Comparison of ENCODE assay signal across 11 cellular contexts in genomic region chr12:68119250-68119649, GRCh38. TPM values are rescaled to one million over a fixed set of nuclear protein-coding genes. Genes with fewer than 3 reads are reported as not detected.
A peak's percentile ranks its signal among the peaks of the same experiment; 100 is the strongest.
DNase-seq lines count a peak whose midpoint lies in the region; ATAC-seq and TF ChIP-seq lines count a peak whose summit lies in the region.
"Had no signal": no experiment of that assay in that cellular context is flagged by ENCODE, and none has a peak within 500 bp of the region (broad histone marks: within the 10 kb centered on the region; RNA-seq: fewer than 3 reads in every experiment).

No MANE protein-coding gene starts in this region.

- no peaks in the 10 kb centered on the region for H3K36me3 ChIP-seq in upper lobe of right lung
- H3K36me3 ChIP-seq: upper lobe of left lung had no signal

- H3K36me3 Mint-ChIP-seq in activated T-helper 1 cell treated with anti-CD3 and anti-CD28 coated beads, Interleukin-12 subunit alpha, Interleukin-12 subunit beta, Interleukin-2, Interleukin-4 antibody, amounts not matched to agents 30 ng/mL and 10 ng/mL and 1 ng/mL, durations not matched to agents 14 hours and 24 hours and 36 hours (ENCODE audit: low read depth), result peaks cover 28% of the 10 kb centered on the region

- POLR2A ChIA-PET in RWPE1 (lab: Yijun Ruan, JAX; ENCODE audit: low non-redundant PET), result no interaction called here

- DNase-seq in activated T-helper 1 cell treated with anti-CD3 and anti-CD28 coated beads, Interleukin-12 subunit alpha, Interleukin-12 subunit beta, Interleukin-2, Interleukin-4 antibody, amounts not matched to agents 30 ng/mL and 10 ng/mL and 1 ng/mL, durations not matched to agents 14 hours and 24 hours and 36 hours (ENCODE audit: low spot score), result no peak
- no peak for DNase-seq in upper lobe of right lung
- DNase-seq in NCI-H774 (lab: John Stamatoyannopoulos, UW), result no peak
- DNase-seq in NCI-H2227 treated with DMSO at 0.1 percent for 48 hours (lab: John Stamatoyannopoulos, UW), result no peak
- DNase-seq in RWPE1 (ENCODE audit: low spot score), result no peak
- DNase-seq: mesenchymal stem cell, NCI-H187 treated with DMSO at 0.1 percent for 48 hours, upper lobe of left lung had no signal

- no peaks in the 10 kb centered on the region for H3K27me3 ChIP-seq in upper lobe of right lung
- H3K27me3 ChIP-seq: upper lobe of left lung had no signal

- no peaks in the 10 kb centered on the region for H3K27me3 Mint-ChIP-seq in activated T-helper 1 cell treated with anti-CD3 and anti-CD28 coated beads, Interleukin-12 subunit alpha, Interleukin-12 subunit beta, Interleukin-2, Interleukin-4 antibody, amounts not matched to agents 30 ng/mL and 10 ng/mL and 1 ng/mL, durations not matched to agents 14 hours and 24 hours and 36 hours (ENCODE audit: insufficient read depth)

- H3K9me3 Mint-ChIP-seq in activated T-helper 1 cell treated with anti-CD3 and anti-CD28 coated beads, Interleukin-12 subunit alpha, Interleukin-12 subunit beta, Interleukin-2, Interleukin-4 antibody, amounts not matched to agents 30 ng/mL and 10 ng/mL and 1 ng/mL, durations not matched to agents 14 hours and 24 hours and 36 hours, result peaks cover 7% of the 10 kb centered on the region

- CTCF ChIA-PET in RWPE1 (lab: Yijun Ruan, JAX), result interaction anchor here (0.6 kb wide), 1 partner anchor 33 kb away, joined by 4 read pairs; no protein-coding TSS in a partner anchor

- H3K4me3 ChIP-seq in upper lobe of right lung, result no peak overlapping the region
- H3K4me3 ChIP-seq: upper lobe of left lung had no signal

- H3K27ac Mint-ChIP-seq in activated T-helper 1 cell treated with anti-CD3 and anti-CD28 coated beads, Interleukin-12 subunit alpha, Interleukin-12 subunit beta, Interleukin-2, Interleukin-4 antibody, amounts not matched to agents 30 ng/mL and 10 ng/mL and 1 ng/mL, durations not matched to agents 14 hours and 24 hours and 36 hours, result no peak overlapping the region

- no peaks in the 10 kb centered on the region for H3K9me3 ChIP-seq in upper lobe of right lung
- H3K9me3 ChIP-seq: upper lobe of left lung had no signal

- H3K4me1 ChIP-seq in upper lobe of right lung, result no peaks in the 10 kb centered on the region
- H3K4me1 ChIP-seq: upper lobe of left lung had no signal

- ATAC-seq in GM18511 (IDR thresholded peaks at IDR 0.05; ENCODE audit: unreplicated experiment) (peak; percentile 69), GM19395 (IDR thresholded peaks at IDR 0.05; ENCODE audit: unreplicated experiment) (peak; percentile 72), HG03025 (IDR thresholded peaks at IDR 0.05; ENCODE audit: low FRiP score, unreplicated experiment) (peak; percentile 48), upper lobe of right lung (no peak)

- intact Hi-C loops in activated T-helper 1 cell treated with anti-CD3 and anti-CD28 coated beads, Interleukin-12 subunit alpha, Interleukin-12 subunit beta, Interleukin-2, Interleukin-4 antibody, amounts not matched to agents 30 ng/mL and 10 ng/mL and 1 ng/mL, durations not matched to agents 14 hours and 24 hours and 36 hours (cut with micrococcal nuclease), result loop anchor here (1.0 to 10.0 kb wide), 15 partner anchors 13 to 764 kb away; partner anchors contain the start of gene IFNG
- intact Hi-C loops in upper lobe of right lung (cut with DNase I), result no loop called here

- H3K27ac ChIP-seq in upper lobe of right lung, result no peak overlapping the region
- H3K27ac ChIP-seq in RWPE1, result no peak overlapping the region
- H3K27ac ChIP-seq: upper lobe of left lung had no signal

- TF ChIP-seq CTCF in upper lobe of right lung (IDR thresholded peaks at IDR 0.05) (no peak), RWPE1 (conservative IDR thresholded peaks at IDR 0.05; ENCODE audit: low read depth) (no peak)

- peak overlapping the region; percentile 75 for H3K4me3 Mint-ChIP-seq in activated T-helper 1 cell treated with anti-CD3 and anti-CD28 coated beads, Interleukin-12 subunit alpha, Interleukin-12 subunit beta, Interleukin-2, Interleukin-4 antibody, amounts not matched to agents 30 ng/mL and 10 ng/mL and 1 ng/mL, durations not matched to agents 14 hours and 24 hours and 36 hours

- H3K4me1 Mint-ChIP-seq in activated T-helper 1 cell treated with anti-CD3 and anti-CD28 coated beads, Interleukin-12 subunit alpha, Interleukin-12 subunit beta, Interleukin-2, Interleukin-4 antibody, amounts not matched to agents 30 ng/mL and 10 ng/mL and 1 ng/mL, durations not matched to agents 14 hours and 24 hours and 36 hours (ENCODE audit: low read depth), result peaks cover 53% of the 10 kb centered on the region

RNA-seq across cellular contexts. Expression of gene IFNG, which starts 40.3 kb away (rescaled TPM):
- total RNA-seq in activated T-helper 1 cell treated with anti-CD3 and anti-CD28 coated beads, Interleukin-12 subunit alpha, Interleukin-12 subunit beta, Interleukin-2, Interleukin-4 antibody, amounts not matched to agents 30 ng/mL and 10 ng/mL and 1 ng/mL, durations not matched to agents 14 hours and 24 hours and 36 hours, result 2,121 and 2,175 TPM in 2 replicates
- total RNA-seq in upper lobe of right lung, result not detected

Comparison
In these comparisons a context has a peak if more than half of its experiments do, and no peak if none do; other contexts are left out.
1. RNA of gene IFNG, which starts 40.3 kb away (total RNA-seq): 2,121 to 2,175 TPM in activated T-helper 1 cell treated with anti-CD3 and anti-CD28 coated beads, Interleukin-12 subunit alpha, Interleukin-12 subunit beta, Interleukin-2, Interleukin-4 antibody, amounts not matched to agents 30 ng/mL and 10 ng/mL and 1 ng/mL, durations not matched to agents 14 hours and 24 hours and 36 hours; not detected in upper lobe of right lung (single experiment); every median in the first group is over 1,000 times any median in the second.